1 cellular context compared by ENCODE assay signal in genomic region chr15:40328711-40329240, GRCh38.
TF ChIP-seq lines count a peak whose summit lies in the region.

No MANE protein-coding gene starts in this region.

TF ChIP-seq in GM23338, 12 proteins besides CTCF, POLR2A, EP300 and RAD21 (continued from another document):
- no peak for TF ChIP-seq ZNF462 (CRISPR knock-in tag; IDR thresholded peaks at IDR 0.05)
- no peak for TF ChIP-seq STAT1 (IDR thresholded peaks at IDR 0.05; ENCODE audit: unreplicated experiment)
- no peak for TF ChIP-seq REST (IDR thresholded peaks at IDR 0.05; ENCODE audit: unreplicated experiment)
- TF ChIP-seq ETS1 (IDR thresholded peaks at IDR 0.05) = no peak
- no peak for TF ChIP-seq POLR2AphosphoS5 (IDR thresholded peaks at IDR 0.05; ENCODE audit: low read depth)
- no peak for TF ChIP-seq ZNF114 (CRISPR knock-in tag; IDR thresholded peaks at IDR 0.05)
- no peak for TF ChIP-seq JUNB (IDR thresholded peaks at IDR 0.05; ENCODE audit: unreplicated experiment)
- no peak for TF ChIP-seq EZH2 (IDR thresholded peaks at IDR 0.05; ENCODE audit: low read depth, unreplicated experiment)
- no peak for TF ChIP-seq CREB1 (CRISPR knock-in tag; IDR thresholded peaks at IDR 0.05; ENCODE audit: low read depth)
- TF ChIP-seq ZNF331 (CRISPR knock-in tag; IDR thresholded peaks at IDR 0.05; ENCODE audit: low read depth) = no peak
- TF ChIP-seq NANOG (IDR thresholded peaks at IDR 0.05; ENCODE audit: borderline replicate concordance) = no peak
